8 cellular contexts compared by ENCODE assay signal in the genomic region with DNA sequence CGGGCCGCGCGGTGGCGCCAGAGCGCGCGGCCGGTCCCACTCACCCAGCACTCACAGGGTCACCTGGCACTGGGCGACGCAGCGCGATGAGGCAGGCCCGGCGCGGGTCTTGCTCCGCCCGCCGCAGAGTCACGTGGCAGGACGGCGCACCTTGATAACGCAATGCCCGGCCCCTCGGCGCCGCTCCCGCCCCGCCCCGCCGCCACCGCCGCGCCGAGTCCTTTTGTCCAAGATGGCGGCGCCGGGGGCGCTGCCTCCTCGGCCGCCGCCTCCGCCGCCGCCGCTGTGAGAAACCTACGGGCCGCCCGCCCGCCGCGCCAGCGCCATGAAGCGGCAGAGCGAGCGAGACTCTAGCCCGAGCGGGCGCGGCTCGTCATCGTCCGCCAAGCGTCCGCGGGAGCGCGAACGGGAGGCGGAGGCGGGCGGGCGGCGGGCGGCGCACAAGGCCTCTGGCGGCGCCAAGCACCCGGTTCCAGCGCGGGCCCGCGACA. TPM values are rescaled to one million over a fixed set of nuclear protein-coding genes. Genes with fewer than 3 reads are reported as not detected.
DNase-seq lines count a peak whose midpoint lies in the region; ATAC-seq and TF ChIP-seq lines count a peak whose summit lies in the region.

A gene with protein sequence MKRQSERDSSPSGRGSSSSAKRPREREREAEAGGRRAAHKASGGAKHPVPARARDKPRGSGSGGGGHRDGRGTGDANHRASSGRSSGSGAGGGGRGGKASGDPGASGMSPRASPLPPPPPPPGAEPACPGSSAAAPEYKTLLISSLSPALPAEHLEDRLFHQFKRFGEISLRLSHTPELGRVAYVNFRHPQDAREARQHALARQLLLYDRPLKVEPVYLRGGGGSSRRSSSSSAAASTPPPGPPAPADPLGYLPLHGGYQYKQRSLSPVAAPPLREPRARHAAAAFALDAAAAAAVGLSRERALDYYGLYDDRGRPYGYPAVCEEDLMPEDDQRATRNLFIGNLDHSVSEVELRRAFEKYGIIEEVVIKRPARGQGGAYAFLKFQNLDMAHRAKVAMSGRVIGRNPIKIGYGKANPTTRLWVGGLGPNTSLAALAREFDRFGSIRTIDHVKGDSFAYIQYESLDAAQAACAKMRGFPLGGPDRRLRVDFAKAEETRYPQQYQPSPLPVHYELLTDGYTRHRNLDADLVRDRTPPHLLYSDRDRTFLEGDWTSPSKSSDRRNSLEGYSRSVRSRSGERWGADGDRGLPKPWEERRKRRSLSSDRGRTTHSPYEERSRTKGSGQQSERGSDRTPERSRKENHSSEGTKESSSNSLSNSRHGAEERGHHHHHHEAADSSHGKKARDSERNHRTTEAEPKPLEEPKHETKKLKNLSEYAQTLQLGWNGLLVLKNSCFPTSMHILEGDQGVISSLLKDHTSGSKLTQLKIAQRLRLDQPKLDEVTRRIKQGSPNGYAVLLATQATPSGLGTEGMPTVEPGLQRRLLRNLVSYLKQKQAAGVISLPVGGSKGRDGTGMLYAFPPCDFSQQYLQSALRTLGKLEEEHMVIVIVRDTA (plus strand): TSS at position 211 of the 491 bp plus-strand sequence. CDS start 115 bp downstream, at position 326.

- H3K27ac ChIP-seq in liver (ENCODE audit: low read depth in 1 of 2, low read length in 2 of 2): peak within 1 kb of the TSS; percentile 32 to 70

- H3K36me3 ChIP-seq in liver (ENCODE audit: control insufficient read depth in 4 of 4, insufficient read depth in 3 of 4, low read depth in 1 of 4, low read length in 3 of 4): peaks cover 12 to 41% (median 24%) of the 10 kb centered on the region in 4 donors

- ATAC-seq in GM19328 (IDR thresholded peaks at IDR 0.05; ENCODE audit: unreplicated experiment): peak; percentile 94
- ATAC-seq in HG03520 (IDR thresholded peaks at IDR 0.05; ENCODE audit: unreplicated experiment): peak; percentile 89

- peak; percentile 73 to 98 (median 93) for DNase-seq in C1 segment of cervical spinal cord (lab: John Stamatoyannopoulos, UW)
- peak; percentile 78 for DNase-seq in NCI-H748 treated with DMSO at 0.1 percent for 48 hours (lab: John Stamatoyannopoulos, UW)
- peak; percentile 96 for DNase-seq in activated CD4-positive, alpha-beta T cell treated with anti-CD3 and anti-CD28 coated beads, Interleukin-2, amount 50 U/mL, for 4 hours
- peak; percentile 98 for DNase-seq in dermis blood vessel endothelial cell
- peak; percentile 96 to 97 for DNase-seq in stimulated activated CD4-positive, alpha-beta T cell treated with anti-CD3 and anti-CD28 coated beads, Interleukin-4, amount 100 ng/mL, for 4 hours

- no peak for TF ChIP-seq CTCF in liver (IDR thresholded peaks at IDR 0.05; ENCODE audit: low read depth, low read length, missing input control)

- H3K4me1 ChIP-seq in liver (ENCODE audit: control insufficient read depth in 4 of 4, insufficient read depth in 4 of 4, low read length in 3 of 4): peaks cover 13 to 72% (median 56%) of the 10 kb centered on the region in 4 donors

- under 1% methylated on average over 83 of the region's 83 CpGs for WGBS in liver

- TF ChIP-seq RAD21 in liver (IDR thresholded peaks at IDR 0.05): peak; percentile 65 to 79

- peak within 1 kb of the TSS; percentile 44 to 83 (median 71) for H3K4me3 ChIP-seq in liver (ENCODE audit: low read depth in 1 of 3, low read length in 3 of 3)

- no peaks in the 10 kb centered on the region for H3K27me3 ChIP-seq in liver (ENCODE audit: control insufficient read depth in 4 of 4, insufficient read depth in 4 of 4, low read length in 3 of 4)

- H3K9ac ChIP-seq in liver (ENCODE audit: low read depth in 1 of 2, low read length in 2 of 2): peak within 1 kb of the TSS in 1 of 2 donors; percentile 64

- H3K9me3 ChIP-seq in liver (ENCODE audit: control insufficient read depth in 4 of 4, low read length in 3 of 4): no peaks in the 10 kb centered on the region

TF ChIP-seq in liver, 16 proteins besides CTCF, POLR2A, EP300 and RAD21:
- no peak for TF ChIP-seq NR2F2 (IDR thresholded peaks at IDR 0.05)
- TF ChIP-seq, protein P1, sequence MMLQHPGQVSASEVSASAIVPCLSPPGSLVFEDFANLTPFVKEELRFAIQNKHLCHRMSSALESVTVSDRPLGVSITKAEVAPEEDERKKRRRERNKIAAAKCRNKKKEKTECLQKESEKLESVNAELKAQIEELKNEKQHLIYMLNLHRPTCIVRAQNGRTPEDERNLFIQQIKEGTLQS (IDR thresholded peaks at IDR 0.05): no peak
- TF ChIP-seq YY1 (IDR thresholded peaks at IDR 0.05): peak; percentile 47
- peak; percentile 72 for TF ChIP-seq SP1 (IDR thresholded peaks at IDR 0.05)
- TF ChIP-seq EGR1 (IDR thresholded peaks at IDR 0.05; ENCODE audit: low read depth in 2 of 2): no peak
- TF ChIP-seq GABPA (IDR thresholded peaks at IDR 0.05 in 1 of 2, conservative IDR thresholded peaks at IDR 0.05 in 1 of 2): peak in 1 of 2 donors; percentile 69
- TF ChIP-seq FOXA2 (IDR thresholded peaks at IDR 0.05): peak; percentile 7

RNA-seq across cellular contexts. Expression of the gene that starts here (rescaled TPM):
- total RNA-seq in dermis blood vessel endothelial cell: 49.4 and 51.0 TPM in 2 replicates
- total RNA-seq in liver: 10 to 100 TPM; 12.2 to 14.8 TPM
- polyA plus RNA-seq in liver: 1 to 10 TPM; 2.3 to 7.9 TPM

Comparison
In these comparisons a context has a peak if more than half of its experiments do, and no peak if none do; other contexts are left out.
1. Peak in every context shown above with its lines: DNase-seq, ATAC-seq, H3K4me3 ChIP-seq and H3K27ac ChIP-seq.